In genomic region chr12:56116267-56117081, GRCh38 we compare ENCODE assay signal across 8 cellular contexts. TPM values are rescaled to one million over a fixed set of nuclear protein-coding genes. Genes with fewer than 3 reads are reported as not detected.
DNase-seq lines count a peak whose midpoint lies in the region; ATAC-seq, FAIRE-seq and TF ChIP-seq lines count a peak whose summit lies in the region.

TSS of gene RPL41 (plus strand) at chr12:56116633.

- POLR2A ChIA-PET in HepG2 (lab: Yijun Ruan, JAX) = interaction anchor here (0.6 to 6.2 kb wide), 12 partner anchors 10 to 520 kb away, joined by 3 to 128 read pairs (median 5); partner anchors contain the start of genes CNPY2, ERBB3, ESYT1 and MYL6

- WGBS in HepG2 (ENCODE audit: low lambda C conversion rate) = under 1% methylated on average over 33 of the region's 34 CpGs

- TF ChIP-seq RAD21 in HepG2 (CRISPR knock-in tag; IDR thresholded peaks at IDR 0.05) = no peak

- FAIRE-seq in GM19239 (lab: Jason Lieb, UNC) (peak; percentile 98), HepG2 (lab: Jason Lieb, UNC) (peak; percentile 86)

- peaks cover 15% of the 10 kb centered on the region for H3K79me2 ChIP-seq in HepG2 (ENCODE audit: insufficient read depth, low read length)

- in situ Hi-C loops in HepG2 (cut with HindIII; ENCODE audit: extremely low pct_ligation_motif_present, low pct_unique_long_range_greater_than_20kb) = no loop called here

- peak within 1 kb of the TSS; percentile 84 for H3K4me2 ChIP-seq in HepG2 (ENCODE audit: low read depth, low read length)

- ATAC-seq in HG03565 (IDR thresholded peaks at IDR 0.05; ENCODE audit: unreplicated experiment) = peak; percentile 37
- peak; percentile 48 for ATAC-seq in HepG2

- peak within 1 kb of the TSS; percentile 69 to 86 (median 71) for H3K4me3 ChIP-seq in HepG2 (replicated peaks in 1 of 3; ENCODE audit: insufficient read depth in 1 of 3, low read depth in 2 of 3, low read length in 3 of 3)

- H3K4me1 ChIP-seq in HepG2 (ENCODE audit: insufficient read depth, low read length) = peaks cover 35% of the 10 kb centered on the region

- TF ChIP-seq EP300 in HepG2 (IDR thresholded peaks at IDR 0.05; ENCODE audit: low read depth in 2 of 2, low read length in 2 of 2) = no peak; a peak in 1 of 4 replicates
- 0 out of 2 replicates have a peak, but pooled peaks have one; percentile 45 for TF ChIP-seq EP300 in HepG2 (CRISPR knock-in tag; IDR thresholded peaks at IDR 0.05; ENCODE audit: borderline replicate concordance)

- H3K27ac ChIP-seq in HepG2 (ENCODE audit: extremely low read length, insufficient read depth, low read length) = peak within 1 kb of the TSS; percentile 93

- BruUV-seq in HepG2 (replicated peaks; lab: Mats Ljungman, UMichigan) = TSS peak; percentile 96

- H3K27me3 ChIP-seq in HepG2 (ENCODE audit: control insufficient read depth in 1 of 2, insufficient read depth in 2 of 2, low read length in 2 of 2) = no peaks in the 10 kb centered on the region; a peak in 1 of 5 replicates

- no peaks in the 10 kb centered on the region for H3K9me3 ChIP-seq in HepG2 (ENCODE audit: low read length)

- TF ChIP-seq CTCF in HepG2 (CRISPR knock-in tag; IDR thresholded peaks at IDR 0.05) = peak; percentile 17; the same call in 1 of the 2 replicates

- H2AFZ ChIP-seq in HepG2 (ENCODE audit: low read length) = peak within 1 kb of the TSS; percentile 37

- intact Hi-C loops in HepG2 (cut with micrococcal nuclease; ENCODE audit: unreplicated experiment) = loop anchor here (5.0 kb wide), 2 partner anchors 69 to 351 kb away; partner anchors contain the start of gene SPRYD4

- CTCF ChIA-PET in HepG2 (lab: Yijun Ruan, JAX; ENCODE audit: low intra/inter-chr PET ratio, low total read pairs) = interaction anchor here (1.4 kb wide), 1 partner anchor 38 kb away, joined by 4 read pairs; no protein-coding TSS in a partner anchor

- TF ChIP-seq POLR2A in HepG2 (IDR thresholded peaks at IDR 0.05; ENCODE audit: insufficient read depth in 1 of 2, low read depth in 2 of 2, low read length in 2 of 2) = peak; percentile 99 to 100

- H3K9ac ChIP-seq in HepG2 (ENCODE audit: insufficient read depth, low read depth, low read length) = peak within 1 kb of the TSS; percentile 99

- H3K36me3 ChIP-seq in HepG2 (replicated peaks in 1 of 2; ENCODE audit: control insufficient read depth in 1 of 2, insufficient read depth in 2 of 2, low read length in 2 of 2) = peaks cover 5 to 22% of the 10 kb centered on the region in 2 experiments; a peak in 4 of 5 replicates

- peak; percentile 97 for DNase-seq in Ammon's horn (ENCODE audit: low spot score)
- peak; percentile 25 for DNase-seq in GM19239 (ENCODE audit: insufficient read length, low spot score)
- peak; percentile 97 for DNase-seq in NCI-H774 (lab: John Stamatoyannopoulos, UW)
- DNase-seq in activated CD4-positive, alpha-beta T cell treated with anti-CD3 and anti-CD28 coated beads, Interleukin-2, amount 50 U/mL, for 24 hours (ENCODE audit: low read depth in 1 of 2, low spot score in 1 of 2) = peak; percentile 91 to 94
- peak; percentile 88 to 95 for DNase-seq in dermis microvascular lymphatic vessel endothelial cell (ENCODE audit: low read depth in 2 of 2)
- peak; percentile 89 for DNase-seq in HepG2 (ENCODE audit: low spot score)
- peak; percentile 91 for DNase-seq in stimulated activated CD4-positive, alpha-beta T cell treated with anti-CD3 and anti-CD28 coated beads, Interleukin-4, amount 100 ng/mL, for 1 hour

- H4K20me1 ChIP-seq in HepG2 (ENCODE audit: insufficient read depth, low read length) = no peaks in the 10 kb centered on the region

TF ChIP-seq in HepG2, 621 proteins besides CTCF, POLR2A, EP300 and RAD21 (continues in another document):
- TF ChIP-seq, protein P1, sequence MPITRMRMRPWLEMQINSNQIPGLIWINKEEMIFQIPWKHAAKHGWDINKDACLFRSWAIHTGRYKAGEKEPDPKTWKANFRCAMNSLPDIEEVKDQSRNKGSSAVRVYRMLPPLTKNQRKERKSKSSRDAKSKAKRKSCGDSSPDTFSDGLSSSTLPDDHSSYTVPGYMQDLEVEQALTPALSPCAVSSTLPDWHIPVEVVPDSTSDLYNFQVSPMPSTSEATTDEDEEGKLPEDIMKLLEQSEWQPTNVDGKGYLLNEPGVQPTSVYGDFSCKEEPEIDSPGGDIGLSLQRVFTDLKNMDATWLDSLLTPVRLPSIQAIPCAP (CRISPR knock-in tag; IDR thresholded peaks at IDR 0.05; ENCODE audit: low read depth) = 0 out of 2 replicates have a peak, but pooled peaks have one; percentile 35
- TF ChIP-seq ARID2 (CRISPR knock-in tag; IDR thresholded peaks at IDR 0.05; ENCODE audit: borderline replicate concordance) (0 out of 2 replicates have a peak, but pooled peaks have one; percentile 57), HNRNPLL (IDR thresholded peaks at IDR 0.05; ENCODE audit: low read depth, low read length, poor library complexity, severe bottlenecking) (no peak), FOXO1 (CRISPR knock-in tag; IDR thresholded peaks at IDR 0.05) (no peak), ZNF772 (CRISPR knock-in tag; IDR thresholded peaks at IDR 0.05) (peak; percentile 66; the same call in 1 of the 2 replicates), ZSCAN12 (CRISPR knock-in tag; IDR thresholded peaks at IDR 0.05) (no peak), PAWR (CRISPR knock-in tag; IDR thresholded peaks at IDR 0.05; ENCODE audit: borderline replicate concordance) (no peak), RNF219 (CRISPR knock-in tag; IDR thresholded peaks at IDR 0.05) (no peak), CBX1 (IDR thresholded peaks at IDR 0.05; ENCODE audit: low read depth) (no peak), TERF1 (CRISPR knock-in tag; IDR thresholded peaks at IDR 0.05) (no peak)
- TF ChIP-seq, protein P2, sequence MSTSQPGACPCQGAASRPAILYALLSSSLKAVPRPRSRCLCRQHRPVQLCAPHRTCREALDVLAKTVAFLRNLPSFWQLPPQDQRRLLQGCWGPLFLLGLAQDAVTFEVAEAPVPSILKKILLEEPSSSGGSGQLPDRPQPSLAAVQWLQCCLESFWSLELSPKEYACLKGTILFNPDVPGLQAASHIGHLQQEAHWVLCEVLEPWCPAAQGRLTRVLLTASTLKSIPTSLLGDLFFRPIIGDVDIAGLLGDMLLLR (CRISPR knock-in tag; IDR thresholded peaks at IDR 0.05) = 0 out of 2 replicates have a peak, but pooled peaks have one; percentile 51

RNA-seq across cellular contexts. Expression of gene RPL41, which starts in this region (rescaled TPM):
- total RNA-seq in dermis microvascular lymphatic vessel endothelial cell = 2,319 and 2,425 TPM in 2 replicates
- 4,012 and 4,443 TPM in 2 replicates for total RNA-seq in HepG2 (2016; rRNA removed; fragmentation: Illumina TruSeq; extraction: Trizol)
- 4,595 and 4,984 TPM in 2 replicates for total RNA-seq in HepG2 (2016; cell fraction: cytosol; rRNA removed; fragmentation: Illumina TruSeq; extraction: Trizol; ENCODE audit: low read depth)
- total RNA-seq in HepG2 (2016; cell fraction: insoluble cytoplasmic fraction; rRNA removed; fragmentation: Illumina TruSeq; extraction: Trizol) = 3,905 and 4,309 TPM in 2 replicates
- total RNA-seq in HepG2 (2016; cell fraction: membrane; rRNA removed; fragmentation: Illumina TruSeq; extraction: Trizol) = 8,921 and 9,031 TPM in 2 replicates
- total RNA-seq in HepG2 (2016; cell fraction: nucleus; rRNA removed; fragmentation: Illumina TruSeq; extraction: Trizol) = 1,404 and 1,661 TPM in 2 replicates
- polyA plus RNA-seq in HepG2 (2011; rRNA removed) = 6,595 and 7,670 TPM in 2 replicates
- 10,426 and 10,610 TPM in 2 replicates for polyA plus RNA-seq in HepG2 (2011; cell fraction: cytosol; rRNA removed)
- 2,744 and 3,913 TPM in 2 replicates for polyA plus RNA-seq in HepG2 (2011; cell fraction: nucleus; rRNA removed)
- 6,590 and 7,439 TPM in 2 replicates for polyA plus RNA-seq in HepG2 (2012)
- 4,736 and 5,581 TPM in 2 replicates for polyA plus RNA-seq in HepG2 (2016; cell fraction: cytosol; fragmentation: Illumina TruSeq; extraction: Trizol; ENCODE audit: low read depth)
- polyA plus RNA-seq in HepG2 (2016; cell fraction: insoluble cytoplasmic fraction; fragmentation: Illumina TruSeq; extraction: Trizol; ENCODE audit: low read depth) = 3,730 and 4,210 TPM in 2 replicates
- 7,715 and 8,246 TPM in 2 replicates for polyA plus RNA-seq in HepG2 (2016; cell fraction: membrane; fragmentation: Illumina TruSeq; extraction: Trizol; ENCODE audit: low read depth)
- polyA plus RNA-seq in HepG2 (2016; cell fraction: nucleus; fragmentation: Illumina TruSeq; extraction: Trizol; ENCODE audit: insufficient read depth, low read depth) = 2,380 and 2,524 TPM in 2 replicates
- 1,172 and 2,100 TPM in 2 replicates for polyA minus RNA-seq in HepG2 (2011; rRNA and poly(A)+ RNA removed; ENCODE audit: low replicate concordance)
- polyA minus RNA-seq in HepG2 (2011; cell fraction: cytosol; rRNA and poly(A)+ RNA removed) = 821 and 951 TPM in 2 replicates
- polyA minus RNA-seq in HepG2 (2011; cell fraction: nucleus; rRNA and poly(A)+ RNA removed) = 395 and 501 TPM in 2 replicates

Comparison
In these comparisons a context has a peak if more than half of its experiments do, and no peak if none do; other contexts are left out.
1. Peak in every context shown above with its lines: DNase-seq, ATAC-seq, H3K4me3 ChIP-seq and H3K27ac ChIP-seq.
2. DNase-seq: peak in every context shown above with its lines; median percentile 97 in Ammon's horn; 97 in NCI-H774; 92 in activated CD4-positive, alpha-beta T cell treated with anti-CD3 and anti-CD28 coated beads, Interleukin-2, amount 50 U/mL, for 24 hours; 92 in dermis microvascular lymphatic vessel endothelial cell; 91 in stimulated activated CD4-positive, alpha-beta T cell treated with anti-CD3 and anti-CD28 coated beads, Interleukin-4, amount 100 ng/mL, for 1 hour; 89 in HepG2; 25 in GM19239.